Comparison of ENCODE assay signal across 8 cellular contexts in genomic region chr5:126594077-126594476, GRCh38. TPM values are rescaled to one million over a fixed set of nuclear protein-coding genes. Genes with fewer than 3 reads are reported as not detected.
DNase-seq lines count a peak whose midpoint lies in the region; ATAC-seq and TF ChIP-seq lines count a peak whose summit lies in the region.

No MANE protein-coding gene starts in this region.

- no peak for TF ChIP-seq CTCF in fibroblast of pulmonary artery (IDR thresholded peaks at IDR 0.05; ENCODE audit: low read length, missing control alignments)

- peak overlapping the region; percentile 64 for H3K4me3 ChIP-seq in fibroblast of pulmonary artery (replicated peaks; ENCODE audit: low read depth, low read length)

- DNase-seq in ELF-1 (ENCODE audit: low read depth, low spot score) (peak; percentile 53), SK-N-DZ (ENCODE audit: low spot score) (peak; percentile 12), fibroblast of pulmonary artery (ENCODE audit: low read depth) (peak; percentile 24), renal cortical epithelial cell (ENCODE audit: low read depth) (peak; percentile 32), activated gamma-delta T cell (lab: John Stamatoyannopoulos, UW) (no peak), NCI-H187 treated with DMSO at 0.1 percent for 48 hours (lab: John Stamatoyannopoulos, UW) (no peak)

- ATAC-seq in HG03521 (IDR thresholded peaks at IDR 0.05; ENCODE audit: unreplicated experiment): no peak
- no peak for ATAC-seq in GM19463 (IDR thresholded peaks at IDR 0.05; ENCODE audit: unreplicated experiment)

RNA-seq across cellular contexts. Expression of gene ALDH7A1, which starts 0.9 kb away (rescaled TPM):
- polyA plus RNA-seq in SK-N-DZ (2014; cell fraction: cytosol; rRNA removed): 49.7 and 61.1 TPM in 2 replicates
- 54.0 and 60.3 TPM in 2 replicates for polyA plus RNA-seq in SK-N-DZ (2014; cell fraction: nucleus; rRNA removed)
- total RNA-seq in renal cortical epithelial cell: 29.7 and 58.8 TPM in 2 replicates

RNA-seq across cellular contexts. Expression of gene PHAX, which starts 6.7 kb away (rescaled TPM):
- polyA plus RNA-seq in SK-N-DZ (2014; cell fraction: cytosol; rRNA removed): 14.2 and 30.8 TPM in 2 replicates
- polyA plus RNA-seq in SK-N-DZ (2014; cell fraction: nucleus; rRNA removed): 7.9 and 14.9 TPM in 2 replicates
- total RNA-seq in renal cortical epithelial cell: 66.9 and 70.2 TPM in 2 replicates

Comparison
In these comparisons a context has a peak if more than half of its experiments do, and no peak if none do; other contexts are left out.
1. DNase-seq: peak in ELF-1 (single experiment), SK-N-DZ (single experiment), fibroblast of pulmonary artery (single experiment) and renal cortical epithelial cell (single experiment); none in activated gamma-delta T cell (single experiment) and NCI-H187 treated with DMSO at 0.1 percent for 48 hours (single experiment).